In the genomic region with DNA sequence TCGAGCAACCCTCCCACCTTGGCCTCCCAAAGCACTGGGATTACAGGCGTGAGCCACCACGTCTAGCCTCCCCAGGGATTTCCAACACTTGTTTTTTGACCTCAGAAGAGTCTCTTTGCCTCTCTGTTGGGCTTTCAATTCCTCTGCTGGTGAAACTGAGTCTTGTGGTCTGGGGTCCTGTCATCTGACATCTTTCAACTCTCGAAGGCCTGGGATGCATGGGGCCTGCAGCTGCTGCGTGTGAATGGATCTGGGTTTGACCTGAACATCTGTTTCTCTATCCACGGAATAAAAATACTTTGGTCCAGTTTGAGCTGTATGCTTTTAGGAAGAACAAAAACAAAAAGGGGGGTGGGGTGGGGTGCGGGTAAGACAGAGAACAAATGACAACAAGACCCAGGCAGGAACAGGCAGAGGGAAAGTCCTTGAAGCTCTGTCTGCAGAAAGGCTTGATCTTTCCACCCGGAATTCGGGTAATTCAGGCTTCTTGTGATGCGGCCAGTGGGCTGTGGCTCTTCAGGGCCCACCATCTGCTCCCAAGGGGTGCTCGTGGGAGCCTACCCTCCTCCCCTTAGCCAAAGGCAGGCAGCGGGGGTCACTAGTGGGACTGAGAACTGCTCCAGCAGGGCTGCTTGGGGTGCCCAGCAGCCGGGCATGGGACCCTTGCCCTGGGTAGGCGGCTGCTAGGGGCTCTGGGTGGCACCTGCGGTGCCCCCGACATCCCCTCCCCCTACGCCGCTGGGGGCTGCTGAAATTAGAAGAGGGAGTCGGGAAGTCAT, we compare ENCODE assay signal across 8 cellular contexts.
DNase-seq lines count a peak whose midpoint lies in the region; ATAC-seq, FAIRE-seq and TF ChIP-seq lines count a peak whose summit lies in the region.

No MANE protein-coding gene starts in this region.

- no peaks in the 10 kb centered on the region for H3K9me3 ChIP-seq in BLaER1
- no peaks in the 10 kb centered on the region for H3K9me3 ChIP-seq in Peyer's patch
- H3K9me3 ChIP-seq in small intestine (ENCODE audit: control insufficient read depth, low read depth) = no peaks in the 10 kb centered on the region

- no peak for TF ChIP-seq CTCF in Peyer's patch (IDR thresholded peaks at IDR 0.05)

- H3K27me3 ChIP-seq in BLaER1 (peaks cover 18% of the 10 kb centered on the region; the same call in 1 of the 2 replicates), Peyer's patch (no peaks in the 10 kb centered on the region), small intestine (ENCODE audit: control insufficient read depth in 2 of 2, insufficient read depth in 2 of 2, low read length in 2 of 2) (no peaks in the 10 kb centered on the region)

- H3K27ac ChIP-seq in BLaER1 (peak overlapping the region; percentile 45), Peyer's patch (peak overlapping the region; percentile 10 to 56 (median 49)), small intestine (ENCODE audit: low read depth in 1 of 2, low read length in 1 of 2) (peak overlapping the region in 1 of 2 donors; percentile 67)

- TF ChIP-seq POLR2A in Peyer's patch (IDR thresholded peaks at IDR 0.05) = no peak

- DNase-seq in Peyer's patch (no peak), iris pigment epithelial cell (ENCODE audit: low read depth) (peak; percentile 38), ACHN (no peak), small intestine (no peak), NCI-H524 (lab: John Stamatoyannopoulos, UW) (no peak)

- no peak for FAIRE-seq in small intestine (lab: Jason Lieb, UNC)

- in situ Hi-C loops in ACHN (cut with HindIII; ENCODE audit: low pct_ligation_motif_present, low pct_unique_long_range_greater_than_20kb, low sequenced_read_pairs) = no loop called here

- peak overlapping the region; percentile 97 for H3K4me2 ChIP-seq in BLaER1

- ATAC-seq in GM21423 (IDR thresholded peaks at IDR 0.05; ENCODE audit: unreplicated experiment) = peak; percentile 14
- ATAC-seq in GM21447 (IDR thresholded peaks at IDR 0.05; ENCODE audit: unreplicated experiment) = no peak

- H3K4me1 ChIP-seq in BLaER1 = peaks cover 69% of the 10 kb centered on the region
- H3K4me1 ChIP-seq in Peyer's patch = peaks cover 0 to 31% (median 5%) of the 10 kb centered on the region in 4 donors
- H3K4me1 ChIP-seq in small intestine (ENCODE audit: control insufficient read depth in 2 of 2, insufficient read depth in 1 of 2, low read depth in 1 of 2, low read length in 1 of 2) = peaks cover 0 to 5% of the 10 kb centered on the region in 2 donors

- H3K9ac ChIP-seq in BLaER1 = no peak overlapping the region

- H3K36me3 ChIP-seq in BLaER1 = no peaks in the 10 kb centered on the region
- no peaks in the 10 kb centered on the region for H3K36me3 ChIP-seq in Peyer's patch
- H3K36me3 ChIP-seq in small intestine (ENCODE audit: control insufficient read depth in 2 of 2, insufficient read depth in 2 of 2, low read length in 2 of 2) = no peaks in the 10 kb centered on the region

- WGBS in small intestine, 3 donors = 56 to 82% (median 64%) methylated on average over 17 to 19 of the region's 19 CpGs

- H3K4me3 ChIP-seq in BLaER1 (peak overlapping the region; percentile 62), Peyer's patch (peak overlapping the region; percentile 38 to 50 (median 46)), small intestine (ENCODE audit: low read depth in 1 of 2, low read length in 2 of 2) (no peak overlapping the region)

- H4K20me1 ChIP-seq in BLaER1 = peaks cover 45% of the 10 kb centered on the region

Comparison
In these comparisons a context has a peak if more than half of its experiments do, and no peak if none do; other contexts are left out.
1. H3K4me3 ChIP-seq: peak in BLaER1 (single experiment) and Peyer's patch (4 of 4); none in small intestine (0 of 2).